Comparison of ENCODE assay signal across 15 cellular contexts in genomic region chr7:145957160-145957890, GRCh38.
"Had no signal": no experiment of that assay in that cellular context is flagged by ENCODE, and none has a peak within 500 bp of the region (broad histone marks: within the 10 kb centered on the region; RNA-seq: fewer than 3 reads in every experiment).

No MANE protein-coding gene starts in this region.

- DNase-seq: activated naive CD4-positive, alpha-beta T cell; activated naive CD8-positive, alpha-beta T cell treated with anti-CD3 and anti-CD28 coated beads, Interleukin-2, amount 10 ng/mL, durations not matched to agents 7 days and 5 days; erythroblast; left lung; mammary epithelial cell; mucosa of descending colon; naive thymus-derived CD4-positive, alpha-beta T cell; pancreas; sigmoid colon; stimulated activated CD4-positive, alpha-beta T cell treated with anti-CD3 and anti-CD28 coated beads, Interleukin-12 subunit alpha, Interleukin-12 subunit beta, amount 100 ng/mL, for 4 hours; T1000 had no signal

- H3K4me3 ChIP-seq: breast epithelium, hepatocyte, left lung, mucosa of descending colon, pancreas, sigmoid colon had no signal

- ATAC-seq: activated CD4-positive, CD25-positive, alpha-beta regulatory T cell treated with anti-CD3 and anti-CD28 coated beads, Interleukin-2, amount 50 U/mL, for 24 hours; left lung; mucosa of descending colon; naive thymus-derived CD4-positive, alpha-beta T cell; pancreas; stimulated activated effector memory CD8-positive, alpha-beta T cell treated with anti-CD3 and anti-CD28 coated beads, Interleukin-12 subunit alpha, Interleukin-12 subunit beta, amount 100 ng/mL, for 72 hours had no signal
